Comparison of ENCODE assay signal across 10 cellular contexts in genomic region chr1:222928212-222928611, GRCh38.
DNase-seq lines count a peak whose midpoint lies in the region; ATAC-seq and TF ChIP-seq lines count a peak whose summit lies in the region.
"Had no signal": no experiment of that assay in that cellular context is flagged by ENCODE, and none has a peak within 500 bp of the region (broad histone marks: within the 10 kb centered on the region; RNA-seq: fewer than 3 reads in every experiment).

No MANE protein-coding gene starts in this region.

- no peak overlapping the region for H4K8ac ChIP-seq in mesendoderm (ENCODE audit: low read depth, low read length)

- H3K27ac ChIP-seq in esophagus muscularis mucosa (replicated peaks in 1 of 4) (peak overlapping the region; percentile 53 to 75 (median 67)), mesendoderm (ENCODE audit: low read depth, low read length) (no peak overlapping the region)

- DNase-seq in Ammon's horn (ENCODE audit: low spot score) (peak; percentile 81), NCI-H524 (lab: John Stamatoyannopoulos, UW) (peak; percentile 57 to 87), esophagus muscularis mucosa (ENCODE audit: extremely low spot score) (no peak), mesendoderm (peak; percentile 97), NCI-H128 (lab: John Stamatoyannopoulos, UW; ENCODE audit: unreplicated experiment) (no peak), GM10248 (ENCODE audit: extremely low spot score) (no peak)
- no peak for DNase-seq in activated CD8-positive, alpha-beta T cell treated with anti-CD3 and anti-CD28 coated beads, Interleukin-2, amount 10 ng/mL, durations not matched to agents 7 days and 5 days
- DNase-seq: activated T-cell treated with anti-CD3 and anti-CD28 coated beads, Interleukin-2, amount 50 U/mL, for 48 hours had no signal

- POLR2A ChIA-PET in GM10248 (lab: Yijun Ruan, JAX) = no interaction called here
- POLR2A ChIA-PET in activated CD8-positive, alpha-beta T cell treated with anti-CD3 and anti-CD28 coated beads, Interleukin-2, amount 10 ng/mL, durations not matched to agents 7 days and 5 days (lab: Charles Lee) = interaction anchor here (0.6 kb wide), 1 partner anchor 269 kb away, joined by 3 read pairs; no protein-coding TSS in a partner anchor

- CTCF ChIA-PET in GM10248 (lab: Yijun Ruan, JAX) = no interaction called here
- CTCF ChIA-PET in activated CD8-positive, alpha-beta T cell treated with anti-CD3 and anti-CD28 coated beads, Interleukin-2, amount 10 ng/mL, durations not matched to agents 7 days and 5 days (lab: Charles Lee) = no interaction called here

- H2BK120ac ChIP-seq in mesendoderm (ENCODE audit: low read depth, low read length) = no peak overlapping the region

- no peaks in the 10 kb centered on the region for H3K4me1 Mint-ChIP-seq in activated CD8-positive, alpha-beta T cell treated with anti-CD3 and anti-CD28 coated beads, Interleukin-2, amount 10 ng/mL, durations not matched to agents 7 days and 5 days (ENCODE audit: low read depth)

- H3K36me3 Mint-ChIP-seq in activated CD8-positive, alpha-beta T cell treated with anti-CD3 and anti-CD28 coated beads, Interleukin-2, amount 10 ng/mL, durations not matched to agents 7 days and 5 days (ENCODE audit: low read depth) = no peaks in the 10 kb centered on the region

- H3K36me3 ChIP-seq in esophagus muscularis mucosa (no peaks in the 10 kb centered on the region), mesendoderm (ENCODE audit: control insufficient read depth, insufficient read depth, low read length) (no peaks in the 10 kb centered on the region)

- H3K9me3 ChIP-seq in esophagus muscularis mucosa = no peaks in the 10 kb centered on the region

- H3K23ac ChIP-seq in mesendoderm (ENCODE audit: low read length) = no peak overlapping the region

- H3K27ac Mint-ChIP-seq in activated CD8-positive, alpha-beta T cell treated with anti-CD3 and anti-CD28 coated beads, Interleukin-2, amount 10 ng/mL, durations not matched to agents 7 days and 5 days = no peak overlapping the region
- H3K27ac Mint-ChIP-seq: B cell had no signal

- no peak overlapping the region for H3K18ac ChIP-seq in mesendoderm (ENCODE audit: low read length)

- H3K4me2 ChIP-seq in mesendoderm (ENCODE audit: low read length) = no peak overlapping the region

- H3K4me3 ChIP-seq in esophagus muscularis mucosa = peak overlapping the region; percentile 43 to 48 (median 46)
- no peak overlapping the region for H3K4me3 ChIP-seq in mesendoderm (ENCODE audit: low read length)

- H2AK5ac ChIP-seq in mesendoderm (ENCODE audit: low read length) = no peak overlapping the region

- peak overlapping the region; percentile 29 for H3K9ac ChIP-seq in mesendoderm (ENCODE audit: low read length)

- TF ChIP-seq CTCF in esophagus muscularis mucosa (IDR thresholded peaks at IDR 0.05) (no peak), GM10248 (IDR thresholded peaks at IDR 0.05; ENCODE audit: control extremely low read depth, extremely low read depth, low read depth, missing control alignments) (no peak)

- peaks cover 3% of the 10 kb centered on the region for H3K79me2 ChIP-seq in mesendoderm (ENCODE audit: control insufficient read depth, insufficient read depth, low read length)

- peak overlapping the region; percentile 98 for H2BK15ac ChIP-seq in mesendoderm (replicated peaks; ENCODE audit: low read depth)

- H3K4me1 ChIP-seq in esophagus muscularis mucosa (peaks cover 13 to 76% (median 65%) of the 10 kb centered on the region in 4 donors), mesendoderm (ENCODE audit: control insufficient read depth, low read depth, low read length) (peaks cover 3% of the 10 kb centered on the region)

- no peaks in the 10 kb centered on the region for H3K27me3 Mint-ChIP-seq in activated CD8-positive, alpha-beta T cell treated with anti-CD3 and anti-CD28 coated beads, Interleukin-2, amount 10 ng/mL, durations not matched to agents 7 days and 5 days (ENCODE audit: low read depth)
- H3K27me3 Mint-ChIP-seq: B cell had no signal

- TF ChIP-seq POLR2A in esophagus muscularis mucosa (IDR thresholded peaks at IDR 0.05; ENCODE audit: low read depth) = no peak

- H4K5ac ChIP-seq in mesendoderm (ENCODE audit: low read length) = no peak overlapping the region

- no peaks in the 10 kb centered on the region for H3K79me1 ChIP-seq in mesendoderm (ENCODE audit: low read length)

- H2BK5ac ChIP-seq in mesendoderm (ENCODE audit: low read length) = no peak overlapping the region

- H3K4me3 Mint-ChIP-seq in activated CD8-positive, alpha-beta T cell treated with anti-CD3 and anti-CD28 coated beads, Interleukin-2, amount 10 ng/mL, durations not matched to agents 7 days and 5 days = no peak overlapping the region
- H3K4me3 Mint-ChIP-seq: B cell had no signal

- no peak for TF ChIP-seq EP300 in esophagus muscularis mucosa (IDR thresholded peaks at IDR 0.05)

- H3K9me3 Mint-ChIP-seq in activated CD8-positive, alpha-beta T cell treated with anti-CD3 and anti-CD28 coated beads, Interleukin-2, amount 10 ng/mL, durations not matched to agents 7 days and 5 days (ENCODE audit: insufficient read depth) = no peaks in the 10 kb centered on the region

- intact Hi-C loops in esophagus muscularis mucosa (cut with DNase I) = no loop called here

- no peak for ATAC-seq in activated CD8-positive, alpha-beta T cell treated with anti-CD3 and anti-CD28 coated beads, Interleukin-2, amount 10 ng/mL, durations not matched to agents 7 days and 5 days
- ATAC-seq in HG02884 (IDR thresholded peaks at IDR 0.05; ENCODE audit: unreplicated experiment) = no peak

- H3K4ac ChIP-seq in mesendoderm (ENCODE audit: low read depth, low read length) = no peak overlapping the region

- WGBS in esophagus muscularis mucosa = 14% methylated on average over 3 of the region's 3 CpGs
- no CpG with 5 or more reads among the region's 3 CpGs for WGBS in mesendoderm (ENCODE audit: extremely low coverage, insufficient coverage, low lambda C conversion rate)

- H3K27me3 ChIP-seq in esophagus muscularis mucosa (no peaks in the 10 kb centered on the region), mesendoderm (ENCODE audit: insufficient read depth, low read length, poor library complexity) (no peaks in the 10 kb centered on the region)

- H3K56ac ChIP-seq in mesendoderm (ENCODE audit: low read length) = peak overlapping the region; percentile 10

Comparison
In these comparisons a context has a peak if more than half of its experiments do, and no peak if none do; other contexts are left out.
1. DNase-seq: peak in Ammon's horn (single experiment), NCI-H524 (2 of 2) and mesendoderm (single experiment); none in esophagus muscularis mucosa (single experiment), NCI-H128 (single experiment), GM10248 (single experiment) and activated CD8-positive, alpha-beta T cell treated with anti-CD3 and anti-CD28 coated beads, Interleukin-2, amount 10 ng/mL, durations not matched to agents 7 days and 5 days (single experiment).